In the genomic region with DNA sequence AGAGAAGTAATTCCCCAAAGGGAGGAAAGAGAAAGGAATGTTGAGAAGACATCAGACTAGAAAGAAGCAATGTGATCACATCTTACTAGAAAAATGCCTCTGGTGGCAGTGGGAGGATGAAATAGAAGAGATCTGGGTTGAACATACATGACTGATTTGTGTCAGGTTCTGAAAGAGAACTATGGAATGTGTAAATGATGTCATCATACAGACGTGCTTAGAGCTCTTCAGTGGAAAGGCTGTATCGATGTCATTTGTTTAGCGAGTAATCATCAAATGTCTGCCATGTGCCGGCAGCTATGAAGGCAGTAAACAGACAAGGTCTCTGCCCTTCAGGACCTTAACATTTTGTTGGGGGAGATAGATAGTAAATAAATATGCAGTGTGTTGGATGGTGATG, we compare ENCODE assay signal across 20 cellular contexts. TPM values are rescaled to one million over a fixed set of nuclear protein-coding genes. Genes with fewer than 3 reads are reported as not detected.
DNase-seq lines count a peak whose midpoint lies in the region; ATAC-seq, FAIRE-seq and TF ChIP-seq lines count a peak whose summit lies in the region.
"Had no signal": no experiment of that assay in that cellular context is flagged by ENCODE, and none has a peak within 500 bp of the region (broad histone marks: within the 10 kb centered on the region; RNA-seq: fewer than 3 reads in every experiment).

No MANE protein-coding gene starts in this region.

- peaks cover 1% of the 10 kb centered on the region; the same call in 1 of the 2 replicates for H3K79me2 ChIP-seq in GM12878 (ENCODE audit: control insufficient read depth, insufficient read depth, low read length)

- CTCF ChIA-PET in CD4-positive, alpha-beta memory T cell (lab: Charles Lee; ENCODE audit: partially characterized antibody) = interaction anchor here (1.1 to 1.4 kb wide), 2 partner anchors 11 to 25 kb away, joined by 3 read pairs; no protein-coding TSS in a partner anchor
- CTCF ChIA-PET in HEK293 (lab: Yijun Ruan, JAX) = interaction anchor here (0.6 to 1.3 kb wide), 3 partner anchors 10 to 81 kb away, joined by 4 read pairs; no protein-coding TSS in a partner anchor
- CTCF ChIA-PET in GM12878 (lab: Yijun Ruan, JAX) = interaction anchor here (5.7 kb wide), 1 partner anchor 24 kb away, joined by 40 read pairs; a partner anchor contains a TSS

- no peak overlapping the region for H3K4me3 Mint-ChIP-seq in CD4-positive, alpha-beta memory T cell

- DNase-seq in CD4-positive, alpha-beta memory T cell = no peak
- DNase-seq in GM12878 (ENCODE audit: low read depth, low spot score) (no peak), fibroblast of mammary gland (ENCODE audit: low read depth) (peak; percentile 23), SHP77 treated with DMSO at 0.1 percent for 48 hours (lab: John Stamatoyannopoulos, UW) (no peak), HUDEP-2 (lab: John Stamatoyannopoulos, UW; ENCODE audit: unreplicated experiment in 76 of 76) (no peak), Ammon's horn (ENCODE audit: low spot score) (no peak), NCI-H2171 treated with DMSO at 0.1 percent for 48 hours (lab: John Stamatoyannopoulos, UW) (no peak)
- DNase-seq: ACHN, BE2C, MG63, NCI-H1092 treated with DMSO at 0.1 percent for 48 hours, NCI-H1694 treated with DMSO at 0.1 percent for 48 hours, NCI-H510A, NCI-H82, Peyer's patch, SIG-M5 had no signal

- H3K4me1 Mint-ChIP-seq in CD4-positive, alpha-beta memory T cell = peaks cover 0 to 4% (median 2%) of the 10 kb centered on the region in 4 donors

- no peak overlapping the region for H2AFZ ChIP-seq in GM12878 (ENCODE audit: control insufficient read depth, low read depth, low read length)

- no peak overlapping the region for H3K9ac ChIP-seq in GM12878 (ENCODE audit: control insufficient read depth, insufficient read depth, low read length)
- H3K9ac ChIP-seq: KMS-11 had no signal

- H3K9me3 Mint-ChIP-seq in CD4-positive, alpha-beta memory T cell = no peaks in the 10 kb centered on the region

- no TSS peak for BruUV-seq in GM12878 (replicated peaks; lab: Mats Ljungman, UMichigan)

- POLR2A ChIA-PET in CD4-positive, alpha-beta memory T cell (lab: Charles Lee; ENCODE audit: partially characterized antibody) = interaction anchor here (1.3 kb wide), 1 partner anchor 480 kb away, joined by 3 read pairs; a partner anchor contains a TSS
- POLR2A ChIA-PET in HEK293 (lab: Yijun Ruan, JAX) (no interaction called here), GM12878 (lab: Charles Lee) (no interaction called here)

- no peaks in the 10 kb centered on the region for H3K27me3 Mint-ChIP-seq in CD4-positive, alpha-beta memory T cell

- ATAC-seq in GM12878 = no peak
- ATAC-seq: HCT116 had no signal

- peaks cover 66 to 81% of the 10 kb centered on the region in 2 donors for H3K36me3 Mint-ChIP-seq in CD4-positive, alpha-beta memory T cell

- no peak overlapping the region for H3K4me3 ChIP-seq in CD4-positive, alpha-beta memory T cell (ENCODE audit: low read length in 2 of 2)
- H3K4me3 ChIP-seq in HEK293 (ENCODE audit: low read depth, low read length) (no peak overlapping the region), GM12878 (no peak overlapping the region), fibroblast of mammary gland (ENCODE audit: control insufficient read depth, low read depth, low read length) (no peak overlapping the region)
- H3K4me3 ChIP-seq: MG63, Peyer's patch had no signal

- no peak for TF ChIP-seq POLR2A in GM12878 (IDR thresholded peaks at IDR 0.05; ENCODE audit: low read depth, low read length)

- H3K4me2 ChIP-seq in GM12878 (ENCODE audit: control insufficient read depth, insufficient read depth) = no peak overlapping the region
- H3K4me2 ChIP-seq: KMS-11 had no signal

- no peak for TF ChIP-seq EP300 in GM12878 (IDR thresholded peaks at IDR 0.05; ENCODE audit: borderline replicate concordance in 1 of 2, control insufficient read depth in 1 of 2, low read depth in 2 of 2, low read length in 2 of 2)

- RAD21 ChIA-PET in GM12878 (lab: Charles Lee; ENCODE audit: unreplicated experiment) = no interaction called here

- FAIRE-seq in GM12878 (lab: Jason Lieb, UNC) = no peak

- H3K27me3 ChIP-seq in CD4-positive, alpha-beta memory T cell (ENCODE audit: insufficient read depth, low read length) = no peaks in the 10 kb centered on the region
- H3K27me3 ChIP-seq in GM12878 (replicated peaks in 1 of 2; ENCODE audit: control insufficient read depth in 2 of 2, insufficient read depth in 2 of 2, low read length in 1 of 2) = no peaks in the 10 kb centered on the region
- H3K27me3 ChIP-seq: BE2C, MG63, Peyer's patch had no signal

- H3K27ac ChIP-seq in CD4-positive, alpha-beta memory T cell (ENCODE audit: low read depth, low read length) = no peak overlapping the region
- H3K27ac ChIP-seq in HEK293 (ENCODE audit: extremely low read depth, low read depth, low read length) = no peak overlapping the region
- H3K27ac ChIP-seq in GM12878 (ENCODE audit: control insufficient read depth, insufficient read depth) = no peak overlapping the region
- H3K27ac ChIP-seq: HL-60, KMS-11, Peyer's patch had no signal

- WGBS in GM12878 (ENCODE audit: insufficient coverage, insufficient replicate concordance, low lambda C conversion rate, missing lambda C conversion rate) = 74% methylated on average over 4 of the region's 4 CpGs

- SMC1A ChIA-PET in GM12878 (lab: Charles Lee; ENCODE audit: uncharacterized antibody, unreplicated experiment) = interaction anchor here (0.6 kb wide), 1 partner anchor 1132 kb away, joined by 3 read pairs; no protein-coding TSS in a partner anchor

- no peak for TF ChIP-seq RAD21 in GM12878 (IDR thresholded peaks at IDR 0.05; ENCODE audit: insufficient read depth, low read depth, low read length)

- in situ Hi-C loops in GM12878 (cut with MboI) = loop anchor here (25.0 kb wide), 1 partner anchor 483 kb away; a partner anchor contains a TSS

- no peaks in the 10 kb centered on the region for H3K9me3 ChIP-seq in CD4-positive, alpha-beta memory T cell (ENCODE audit: control insufficient read depth in 1 of 2, low read length in 2 of 2)
- no peaks in the 10 kb centered on the region for H3K9me3 ChIP-seq in HEK293 (ENCODE audit: control insufficient read depth, insufficient read depth, low read depth, low read length)
- no peaks in the 10 kb centered on the region for H3K9me3 ChIP-seq in GM12878 (replicated peaks; ENCODE audit: control insufficient read depth, insufficient read depth, low read length)
- H3K9me3 ChIP-seq: BE2C, MG63, Peyer's patch had no signal

- no peaks in the 10 kb centered on the region for H3K4me1 ChIP-seq in CD4-positive, alpha-beta memory T cell (ENCODE audit: insufficient read depth, low read length)
- H3K4me1 ChIP-seq in HEK293 (ENCODE audit: control insufficient read depth, insufficient read depth, low read length) (no peaks in the 10 kb centered on the region), GM12878 (ENCODE audit: control insufficient read depth, insufficient read depth, low read length) (peaks cover 21% of the 10 kb centered on the region)
- H3K4me1 ChIP-seq: BE2C, Peyer's patch had no signal

- intact Hi-C loops in CD4-positive, alpha-beta memory T cell (cut with micrococcal nuclease) = no loop called here
- intact Hi-C loops in GM12878 (cut with micrococcal nuclease; ENCODE audit: unreplicated experiment) = no loop called here

- no peak for TF ChIP-seq CTCF in HEK293 (tag by site-specific recombination; IDR thresholded peaks at IDR 0.05)
- no peak for TF ChIP-seq CTCF in GM12878 (IDR thresholded peaks at IDR 0.05 in 2 of 3, conservative IDR thresholded peaks at IDR 0.05 in 1 of 3; ENCODE audit: control insufficient read depth in 2 of 3, extremely low read depth in 1 of 3, insufficient read depth in 1 of 3, low read depth in 3 of 3, low read length in 3 of 3)
- TF ChIP-seq CTCF in fibroblast of mammary gland (conservative IDR thresholded peaks at IDR 0.05; ENCODE audit: control insufficient read depth, insufficient read depth, low read depth, low read length) = no peak

- H3K27ac Mint-ChIP-seq in CD4-positive, alpha-beta memory T cell = peak overlapping the region in 4 of 7 donors; percentile 8 to 46 (median 28)

- H3K36me3 ChIP-seq in CD4-positive, alpha-beta memory T cell (ENCODE audit: insufficient read depth, low read length) = peaks cover 81% of the 10 kb centered on the region
- peaks cover 62 to 93% of the 10 kb centered on the region in 2 experiments for H3K36me3 ChIP-seq in HEK293 (ENCODE audit: control insufficient read depth in 2 of 2, insufficient read depth in 1 of 2, low read length in 2 of 2)
- peaks cover 22 to 44% of the 10 kb centered on the region in 2 experiments for H3K36me3 ChIP-seq in GM12878 (ENCODE audit: control insufficient read depth in 2 of 2, insufficient read depth in 2 of 2, low read length in 1 of 2)

- peaks cover 4% of the 10 kb centered on the region; the same call in 1 of the 2 replicates for H4K20me1 ChIP-seq in GM12878 (ENCODE audit: control insufficient read depth, insufficient read depth)

TF ChIP-seq in GM12878, 131 proteins besides CTCF, POLR2A, EP300 and RAD21:
- no peak for TF ChIP-seq RFX5 (IDR thresholded peaks at IDR 0.05; ENCODE audit: low read depth, low read length)
- TF ChIP-seq ATF7 (IDR thresholded peaks at IDR 0.05; ENCODE audit: low read depth) = 0 out of 2 replicates have a peak, but pooled peaks have one; percentile 29

RNA-seq across cellular contexts. Expression of a gene that starts 24.9 kb away (rescaled TPM):
- 10 to 100 TPM; 82.4 to 83.2 TPM for total RNA-seq in CD4-positive, alpha-beta memory T cell
- 100 to 1,000 TPM; 111 to 116 TPM for polyA plus RNA-seq in CD4-positive, alpha-beta memory T cell
- total RNA-seq in GM12878 (2013; cell fraction: nucleolus; rRNA removed) = 40.4 and 47.6 TPM in 2 replicates
- total RNA-seq in GM12878 (2014; rRNA removed) (62.4 and 63.9 TPM in 2 replicates), GM12878 (2014; rRNA removed; fragmentation: Illumina TruSeq; extraction: Trizol) (43.6 and 50.5 TPM in 2 replicates), GM12878 (2021) (94.8 and 94.9 TPM in 2 replicates)
- 55.9 TPM for polyA plus RNA-seq in GM12878 (2011; ENCODE audit: low read depth)
- polyA plus RNA-seq in GM12878 (2011; rRNA removed) (130 and 169 TPM in 2 replicates), GM12878 (2014; fragmentation: Illumina TruSeq; extraction: Trizol) (129 and 139 TPM in 2 replicates), GM12878 (2014; fragmentation: Nextera tagmentation; extraction: Ambion mirVana) (10 to 100 TPM; 26.3 to 35.0 TPM), GM12878 (2014; rRNA removed) (111 and 113 TPM in 2 replicates), GM12878 (2016; fragmentation: Nextera tagmentation; extraction: Ambion mirVana) (100 to 1,000 TPM; 132 to 140 TPM)
- 158 and 174 TPM in 2 replicates for polyA plus RNA-seq in GM12878 (2011; cell fraction: cytosol; rRNA removed)
- polyA plus RNA-seq in GM12878 (2011; cell fraction: nucleus; rRNA removed) = 70.7 and 73.5 TPM in 2 replicates
- 66.5 and 77.2 TPM in 2 replicates for polyA plus RNA-seq in GM12878 (2012)
- 114 and 140 TPM in 2 replicates for polyA minus RNA-seq in GM12878 (2011; rRNA and poly(A)+ RNA removed)
- polyA minus RNA-seq in GM12878 (2011; cell fraction: cytosol; rRNA and poly(A)+ RNA removed) = 30.9 and 35.2 TPM in 2 replicates
- 27.6 and 46.7 TPM in 2 replicates for polyA minus RNA-seq in GM12878 (2011; cell fraction: nucleus; rRNA and poly(A)+ RNA removed)
